ENCODE assay signal across 15 cellular contexts in the genomic region with DNA sequence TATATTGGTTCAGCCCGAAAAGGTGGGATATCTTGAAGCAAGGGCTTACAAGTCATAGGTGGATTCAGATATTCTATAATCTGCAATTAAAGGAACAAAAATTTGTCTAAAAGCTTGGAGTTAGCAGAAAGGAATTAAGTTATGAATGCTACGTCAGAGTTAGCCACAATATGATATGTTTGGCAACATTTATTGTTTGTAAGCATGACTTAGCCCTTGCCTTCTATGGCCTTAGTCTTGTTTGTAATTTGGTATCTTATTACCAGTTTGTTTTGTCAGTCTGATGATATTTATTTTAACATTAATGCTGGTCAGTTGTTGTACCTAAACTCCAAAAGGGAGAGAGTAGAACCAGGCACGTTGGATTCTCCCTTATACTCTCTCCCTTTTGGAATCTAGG. TPM values are rescaled to one million over a fixed set of nuclear protein-coding genes. Genes with fewer than 3 reads are reported as not detected.
DNase-seq lines count a peak whose midpoint lies in the region; ATAC-seq lines count a peak whose summit lies in the region.
"Had no signal": no experiment of that assay in that cellular context is flagged by ENCODE, and none has a peak within 500 bp of the region (broad histone marks: within the 10 kb centered on the region; RNA-seq: fewer than 3 reads in every experiment).

No MANE protein-coding gene starts in this region.

- peak overlapping the region; percentile 57 for H2BK120ac ChIP-seq in trophoblast cell (ENCODE audit: insufficient read depth, low read length, poor library complexity)

- H3K27me3 ChIP-seq in GM23248 (replicated peaks; ENCODE audit: insufficient read depth) (peaks cover 26% of the 10 kb centered on the region), trophoblast cell (ENCODE audit: insufficient read depth, low read length) (no peaks in the 10 kb centered on the region)
- H3K27me3 ChIP-seq: BE2C had no signal

- H3K4me1 ChIP-seq in GM23248 (ENCODE audit: insufficient read depth) (no peaks in the 10 kb centered on the region), trophoblast cell (ENCODE audit: control insufficient read depth in 1 of 2, insufficient read depth in 2 of 2, low read length in 2 of 2) (peaks cover 7 to 10% of the 10 kb centered on the region in 2 experiments)
- H3K4me1 ChIP-seq: BE2C had no signal

- peak overlapping the region; percentile 38 for H2BK12ac ChIP-seq in trophoblast cell (ENCODE audit: low read length)

- H3K9ac ChIP-seq in GM23248 (no peak overlapping the region), trophoblast cell (ENCODE audit: low read length) (no peak overlapping the region)

- H4K8ac ChIP-seq in trophoblast cell (ENCODE audit: low read depth, low read length): no peak overlapping the region

- H3K79me2 ChIP-seq in GM23248 (ENCODE audit: insufficient read depth) (no peaks in the 10 kb centered on the region), trophoblast cell (ENCODE audit: control insufficient read depth, insufficient read depth, low read length, poor library complexity) (peaks cover 2% of the 10 kb centered on the region)

- no peak overlapping the region for H3K18ac ChIP-seq in trophoblast cell (ENCODE audit: low read length)

- H3K36me3 ChIP-seq in GM23248 (ENCODE audit: low read depth): no peaks in the 10 kb centered on the region
- H3K36me3 ChIP-seq in trophoblast cell (ENCODE audit: control insufficient read depth in 1 of 2, insufficient read depth in 2 of 2, low read length in 2 of 2): no peaks in the 10 kb centered on the region
- H3K36me3 ChIP-seq: BE2C had no signal

- no peak overlapping the region for H2AFZ ChIP-seq in GM23248
- no peak overlapping the region for H2AFZ ChIP-seq in trophoblast cell (ENCODE audit: insufficient read depth, low read length, poor library complexity)

- no peak overlapping the region for H3K4ac ChIP-seq in trophoblast cell (ENCODE audit: low read depth, low read length)

- H4K91ac ChIP-seq in trophoblast cell (ENCODE audit: low read depth, low read length): no peak overlapping the region

- H2AK5ac ChIP-seq in trophoblast cell (ENCODE audit: low read length): no peak overlapping the region

- H3K27ac ChIP-seq in GM23248 (no peak overlapping the region), trophoblast cell (ENCODE audit: low read depth, low read length) (no peak overlapping the region)

- H3K4me3 ChIP-seq in GM23248 (no peak overlapping the region), trophoblast cell (ENCODE audit: low read depth, low read length) (no peak overlapping the region)

- WGBS in GM23248 (ENCODE audit: low coverage in 1 of 2, low lambda C conversion rate in 2 of 2, missing lambda C conversion rate in 2 of 2), 2 experiments: 55 to 56% methylated on average over 3 of the region's 3 CpGs
- WGBS in trophoblast cell (ENCODE audit: extremely low coverage, insufficient coverage, insufficient read length): no CpG with 5 or more reads among the region's 3 CpGs

- H3K9me2 ChIP-seq in GM23248 (ENCODE audit: insufficient read depth): no peaks in the 10 kb centered on the region

- H3K9me3 ChIP-seq in GM23248 (ENCODE audit: low read depth) (no peaks in the 10 kb centered on the region), trophoblast cell (ENCODE audit: insufficient read depth, low read depth, low read length) (no peaks in the 10 kb centered on the region)
- H3K9me3 ChIP-seq: BE2C had no signal

- H4K20me1 ChIP-seq in GM23248 (ENCODE audit: insufficient read depth): no peaks in the 10 kb centered on the region

- ATAC-seq in GM19328 (IDR thresholded peaks at IDR 0.05; ENCODE audit: unreplicated experiment): no peak
- ATAC-seq in GM21528 (IDR thresholded peaks at IDR 0.05; ENCODE audit: low FRiP score, unreplicated experiment): no peak
- ATAC-seq: CD8-positive, alpha-beta T cell; HCT116; HepG2 had no signal

- H3K4me2 ChIP-seq in GM23248 (ENCODE audit: unreplicated experiment): no peak overlapping the region
- H3K4me2 ChIP-seq in trophoblast cell (ENCODE audit: low read length): no peak overlapping the region

- in situ Hi-C loops in GM23248 (cut with MboI): no loop called here

- peaks cover 24% of the 10 kb centered on the region for H3K79me1 ChIP-seq in trophoblast cell (ENCODE audit: low read length)

- no peak overlapping the region for H3K23ac ChIP-seq in trophoblast cell (ENCODE audit: low read length)

- DNase-seq in GM23248 (peak; percentile 32), amniotic epithelial cell (ENCODE audit: low read depth) (peak; percentile 35), fibroblast of gingiva (ENCODE audit: low read depth) (peak; percentile 74), trophoblast cell (no peak), C1 segment of cervical spinal cord (lab: John Stamatoyannopoulos, UW) (no peak)
- DNase-seq: BE2C; CD8-positive, alpha-beta T cell; COR-L47; DMS153; DMS79 treated with DMSO at 0.1 percent for 48 hours; EL had no signal

- H3F3A ChIP-seq in GM23248 (ENCODE audit: insufficient read depth): no peaks in the 10 kb centered on the region

- no peak overlapping the region for H4K12ac ChIP-seq in trophoblast cell (ENCODE audit: low read depth, low read length)

- no peak overlapping the region for H2BK5ac ChIP-seq in trophoblast cell (ENCODE audit: low read depth, low read length, poor library complexity)

- H3K14ac ChIP-seq in trophoblast cell (ENCODE audit: low read length): no peak overlapping the region

RNA-seq across cellular contexts. Expression of gene SUCO, which starts 43.1 kb away (rescaled TPM):
- total RNA-seq in GM23248 (2014; rRNA removed; shearing (Covaris generic)): 21.1 and 24.3 TPM in 2 replicates
- 12.4 and 12.9 TPM in 2 replicates for polyA plus RNA-seq in GM23248 (2016; fragmentation: Nextera tagmentation; extraction: Ambion mirVana)
- polyA plus RNA-seq in trophoblast cell (2013): 143 and 152 TPM in 2 replicates

RNA-seq across cellular contexts. Expression of gene PIGC, which starts 46.0 kb away (rescaled TPM):
- 18.3 and 27.8 TPM in 2 replicates for total RNA-seq in GM23248 (2014; rRNA removed; shearing (Covaris generic))
- 29.3 and 32.7 TPM in 2 replicates for polyA plus RNA-seq in GM23248 (2016; fragmentation: Nextera tagmentation; extraction: Ambion mirVana)
- polyA plus RNA-seq in trophoblast cell (2013): 24.8 and 24.9 TPM in 2 replicates

Comparison
In these comparisons a context has a peak if more than half of its experiments do, and no peak if none do; other contexts are left out.
1. DNase-seq: peak in GM23248 (single experiment), amniotic epithelial cell (single experiment) and fibroblast of gingiva (single experiment); none in trophoblast cell (0 of 2) and C1 segment of cervical spinal cord (0 of 14).